ENCODE assay signal across 8 cellular contexts in the genomic region with DNA sequence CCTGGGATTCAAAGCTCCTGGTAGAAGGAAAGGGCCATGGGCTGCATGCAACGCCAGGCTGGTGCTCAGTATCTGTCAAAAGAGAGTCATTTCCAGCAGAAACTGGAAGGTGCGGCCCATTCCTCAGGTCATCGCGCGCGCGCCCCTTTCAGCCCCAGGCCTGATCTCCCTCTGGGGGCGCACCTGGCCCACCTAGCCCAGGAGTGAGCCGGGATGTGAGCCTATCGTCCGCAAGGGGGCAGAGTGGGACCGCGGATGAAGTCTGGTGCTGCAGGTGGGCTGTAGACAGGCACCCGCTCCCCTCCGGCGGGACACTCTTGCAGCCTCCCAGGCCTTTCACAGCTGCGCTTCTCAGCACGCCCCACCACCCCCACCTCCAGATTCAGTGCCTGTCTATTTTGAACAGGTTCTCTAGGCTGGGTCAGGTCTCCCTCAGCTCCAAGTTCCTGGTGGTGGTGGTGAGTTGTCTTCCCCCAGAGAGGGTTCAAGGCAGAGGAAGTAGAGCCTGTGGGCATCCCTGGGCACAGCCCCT. TPM values are rescaled to one million over a fixed set of nuclear protein-coding genes. Genes with fewer than 3 reads are reported as not detected.
DNase-seq lines count a peak whose midpoint lies in the region; ATAC-seq and TF ChIP-seq lines count a peak whose summit lies in the region.

No MANE protein-coding gene starts in this region.

- no peak overlapping the region for H3K4me3 Mint-ChIP-seq in activated CD4-positive, alpha-beta memory T cell treated with anti-CD3 and anti-CD28 coated beads for 36 hours

- no peak overlapping the region for H2BK120ac ChIP-seq in mesenchymal stem cell (ENCODE audit: low read depth, low read length)

- no peak overlapping the region for H4K8ac ChIP-seq in mesenchymal stem cell (ENCODE audit: low read length)

- POLR2A ChIA-PET in activated CD4-positive, alpha-beta memory T cell treated with anti-CD3 and anti-CD28 coated beads for 36 hours (lab: Charles Lee): interaction anchor here (0.8 kb wide), 1 partner anchor 19 kb away, joined by 3 read pairs; no protein-coding TSS in a partner anchor

- H3K27me3 Mint-ChIP-seq in activated CD4-positive, alpha-beta memory T cell treated with anti-CD3 and anti-CD28 coated beads for 36 hours: no peaks in the 10 kb centered on the region

- no peaks in the 10 kb centered on the region for H3K36me3 Mint-ChIP-seq in activated CD4-positive, alpha-beta memory T cell treated with anti-CD3 and anti-CD28 coated beads for 36 hours

- H3K4me3 ChIP-seq in dorsolateral prefrontal cortex (peak overlapping the region in 3 of 59 donors; percentile 3 to 12 (median 7)), mesenchymal stem cell (ENCODE audit: insufficient read depth in 1 of 2, low read depth in 1 of 2, low read length in 2 of 2) (no peak overlapping the region)

- 2% methylated on average over 12 of the region's 18 CpGs for WGBS in mesenchymal stem cell

- H3K14ac ChIP-seq in mesenchymal stem cell (ENCODE audit: low read length in 2 of 2): no peak overlapping the region

- H3K36me3 ChIP-seq in mesenchymal stem cell (ENCODE audit: control insufficient read depth in 1 of 2, insufficient read depth in 2 of 2, low read depth in 1 of 2, low read length in 2 of 2): no peaks in the 10 kb centered on the region

- H3K27me3 ChIP-seq in dorsolateral prefrontal cortex: no peaks in the 10 kb centered on the region
- peaks cover 0 to 27% of the 10 kb centered on the region in 2 experiments for H3K27me3 ChIP-seq in mesenchymal stem cell (ENCODE audit: control insufficient read depth in 1 of 2, insufficient read depth in 1 of 2, low read length in 2 of 2)

- H3K23ac ChIP-seq in mesenchymal stem cell (ENCODE audit: low read length in 2 of 2): no peak overlapping the region

- H3K4me1 Mint-ChIP-seq in activated CD4-positive, alpha-beta memory T cell treated with anti-CD3 and anti-CD28 coated beads for 36 hours (ENCODE audit: low read depth): peaks cover 14% of the 10 kb centered on the region

- H2BK5ac ChIP-seq in mesenchymal stem cell (ENCODE audit: low read depth, low read length, poor library complexity, severe bottlenecking): no peak overlapping the region

- H3K18ac ChIP-seq in mesenchymal stem cell (ENCODE audit: low read depth in 1 of 2, low read length in 2 of 2): no peak overlapping the region

- H2AFZ ChIP-seq in mesenchymal stem cell (ENCODE audit: low read depth, low read length): no peak overlapping the region

- H3K27ac Mint-ChIP-seq in activated CD4-positive, alpha-beta memory T cell treated with anti-CD3 and anti-CD28 coated beads for 36 hours: no peak overlapping the region

- no peaks in the 10 kb centered on the region for H3K79me1 ChIP-seq in mesenchymal stem cell (replicated peaks; ENCODE audit: low read length, poor library complexity, severe bottlenecking)

- no peaks in the 10 kb centered on the region for H3K9me3 Mint-ChIP-seq in activated CD4-positive, alpha-beta memory T cell treated with anti-CD3 and anti-CD28 coated beads for 36 hours

- no peak overlapping the region for H2BK12ac ChIP-seq in mesenchymal stem cell (ENCODE audit: low read length in 2 of 2)

- H3K4me2 ChIP-seq in mesenchymal stem cell (ENCODE audit: low read length, poor library complexity, severe bottlenecking): no peak overlapping the region

- no peak overlapping the region for H4K91ac ChIP-seq in mesenchymal stem cell (ENCODE audit: low read length)

- no peak overlapping the region for H2AK5ac ChIP-seq in mesenchymal stem cell (ENCODE audit: low read length, severe bottlenecking)

- H3K27ac ChIP-seq in 22Rv1 (no peak overlapping the region), dorsolateral prefrontal cortex (peak overlapping the region in 17 of 59 donors; percentile 1 to 72 (median 41)), mesenchymal stem cell (ENCODE audit: low read length, poor library complexity, severe bottlenecking) (no peak overlapping the region)

- H2BK15ac ChIP-seq in mesenchymal stem cell (ENCODE audit: low read depth, poor library complexity, severe bottlenecking): no peak overlapping the region

- TF ChIP-seq CTCF in 22Rv1 (IDR thresholded peaks at IDR 0.05): peak; percentile 93
- TF ChIP-seq CTCF in dorsolateral prefrontal cortex (IDR thresholded peaks at IDR 0.05 in 54 of 56, conservative IDR thresholded peaks at IDR 0.05 in 2 of 56; ENCODE audit: low read depth in 1 of 56, partially characterized antibody in 56 of 56): peak; percentile 68 to 99 (median 96)

- DNase-seq in NCI-H526 treated with DMSO at 0.1 percent for 48 hours (lab: John Stamatoyannopoulos, UW) (peak; percentile 49), dorsolateral prefrontal cortex (peak; percentile 73 to 90 (median 80)), mesenchymal stem cell (peak; percentile 67)
- DNase-seq in activated CD4-positive, alpha-beta memory T cell treated with anti-CD3 and anti-CD28 coated beads for 36 hours: peak; percentile 90
- DNase-seq in stimulated activated CD8-positive, alpha-beta memory T cell treated with anti-CD3 and anti-CD28 coated beads, Interleukin-2, amount 100 ng/mL, for 48 hours (ENCODE audit: low read depth in 2 of 2): peak; percentile 71 to 78

- intact Hi-C loops in activated CD4-positive, alpha-beta memory T cell treated with anti-CD3 and anti-CD28 coated beads for 36 hours (cut with micrococcal nuclease): loop anchor here (1.0 to 5.0 kb wide), 5 partner anchors 56 to 336 kb away; no protein-coding TSS in a partner anchor
- intact Hi-C loops in dorsolateral prefrontal cortex (cut with DNase I): loop anchor here (1.0 to 5.0 kb wide), 4 partner anchors 121 to 341 kb away; no protein-coding TSS in a partner anchor

- H3K4ac ChIP-seq in mesenchymal stem cell (ENCODE audit: low read depth in 1 of 2, low read length in 2 of 2): no peak overlapping the region

- peaks cover 20% of the 10 kb centered on the region for H3K4me1 ChIP-seq in mesenchymal stem cell (ENCODE audit: control insufficient read depth, insufficient read depth, low read depth, low read length)

- no peak overlapping the region for H3K9ac ChIP-seq in mesenchymal stem cell (ENCODE audit: low read length)

- ATAC-seq in GM18498 (IDR thresholded peaks at IDR 0.05; ENCODE audit: unreplicated experiment): peak; percentile 69
- ATAC-seq in HG03139 (IDR thresholded peaks at IDR 0.05; ENCODE audit: unreplicated experiment): peak; percentile 64

- CTCF ChIA-PET in activated CD4-positive, alpha-beta memory T cell treated with anti-CD3 and anti-CD28 coated beads for 36 hours (lab: Charles Lee): interaction anchor here (0.6 to 6.3 kb wide), 38 partner anchors 8 to 970 kb away, joined by 3 to 101 read pairs (median 4); a partner anchor contains a TSS

- no peaks in the 10 kb centered on the region for H3K9me3 ChIP-seq in mesenchymal stem cell (ENCODE audit: control insufficient read depth, low read length)

RNA-seq across cellular contexts. Expression of a gene that starts 5.8 kb away (rescaled TPM):
- 1,000 to 10,000 TPM; 1,502 to 1,507 TPM for total RNA-seq in activated CD4-positive, alpha-beta memory T cell treated with anti-CD3 and anti-CD28 coated beads for 36 hours
- 100 to 1,000 TPM; 154 to 416 (median 290) TPM for total RNA-seq in dorsolateral prefrontal cortex
- 1,869 TPM for polyA plus RNA-seq in mesenchymal stem cell (2013, experiment 1 of 2)
- polyA plus RNA-seq in mesenchymal stem cell (2013, experiment 2 of 2): 1,864 TPM

RNA-seq across cellular contexts. Expression of a gene that starts 18.2 kb away (rescaled TPM):
- 10 to 100 TPM; 53.1 to 59.2 TPM for total RNA-seq in activated CD4-positive, alpha-beta memory T cell treated with anti-CD3 and anti-CD28 coated beads for 36 hours
- total RNA-seq in dorsolateral prefrontal cortex: 10 to 100 TPM in 116 of 120 experiments, 1 to 10 TPM in 4; 8.1 to 33.2 (median 16.3) TPM
- 14.0 TPM for polyA plus RNA-seq in mesenchymal stem cell (2013, experiment 1 of 2)
- polyA plus RNA-seq in mesenchymal stem cell (2013, experiment 2 of 2): 14.7 TPM

RNA-seq across cellular contexts. Expression of a gene that starts 26.6 kb away (rescaled TPM):
- 1 to 10 TPM; 7.9 to 8.6 TPM for total RNA-seq in activated CD4-positive, alpha-beta memory T cell treated with anti-CD3 and anti-CD28 coated beads for 36 hours
- total RNA-seq in dorsolateral prefrontal cortex: 10 to 100 TPM; 31.4 to 85.8 (median 60.7) TPM
- 19.9 TPM for polyA plus RNA-seq in mesenchymal stem cell (2013, experiment 1 of 2)
- 19.9 TPM for polyA plus RNA-seq in mesenchymal stem cell (2013, experiment 2 of 2)

RNA-seq across cellular contexts. Expression of a gene that starts 27.7 kb away (rescaled TPM):
- total RNA-seq in activated CD4-positive, alpha-beta memory T cell treated with anti-CD3 and anti-CD28 coated beads for 36 hours: 10 to 100 TPM; 71.0 to 71.4 TPM
- total RNA-seq in dorsolateral prefrontal cortex: 10 to 100 TPM in 117 of 120 experiments, 1 to 10 TPM in 3; 7.7 to 21.5 (median 14.8) TPM
- polyA plus RNA-seq in mesenchymal stem cell (2013, experiment 1 of 2): 15.5 TPM
- 15.1 TPM for polyA plus RNA-seq in mesenchymal stem cell (2013, experiment 2 of 2)

RNA-seq across cellular contexts. Expression of a gene that starts 34.3 kb away (rescaled TPM):
- 10 to 100 TPM; 17.3 to 19.3 TPM for total RNA-seq in activated CD4-positive, alpha-beta memory T cell treated with anti-CD3 and anti-CD28 coated beads for 36 hours
- 100 to 1,000 TPM in 87 of 120 experiments, 10 to 100 TPM in 33; 59.6 to 285 (median 112) TPM for total RNA-seq in dorsolateral prefrontal cortex
- 32.5 TPM for polyA plus RNA-seq in mesenchymal stem cell (2013, experiment 1 of 2)
- 31.0 TPM for polyA plus RNA-seq in mesenchymal stem cell (2013, experiment 2 of 2)
